In genomic region chr10:132329565-132330485, GRCh38 we compare ENCODE assay signal across 8 cellular contexts. TPM values are rescaled to one million over a fixed set of nuclear protein-coding genes. Genes with fewer than 3 reads are reported as not detected.
A peak's percentile ranks its signal among the peaks of the same experiment; 100 is the strongest.
DNase-seq lines count a peak whose midpoint lies in the region; ATAC-seq and TF ChIP-seq lines count a peak whose summit lies in the region.

No MANE protein-coding gene starts in this region.

- intact Hi-C loops in ovary (cut with DNase I): loop anchor here in 1 of 4 donors (2.0 kb wide), 1 partner anchor 21 kb away; no protein-coding TSS in a partner anchor

- peak overlapping the region; percentile 71 for H3K9ac ChIP-seq in SK-N-MC (ENCODE audit: insufficient read length)
- H3K9ac ChIP-seq in neuronal stem cell (ENCODE audit: low read depth, low read length, poor library complexity): peak overlapping the region; percentile 12

- H2AK5ac ChIP-seq in neuronal stem cell (ENCODE audit: low read depth, low read length): no peak overlapping the region

- TF ChIP-seq CTCF in ovary (IDR thresholded peaks at IDR 0.05): no peak

- H3K23ac ChIP-seq in neuronal stem cell (ENCODE audit: low read depth, low read length, poor library complexity): no peak overlapping the region

- peaks cover 22% of the 10 kb centered on the region for H3K4me1 ChIP-seq in ectodermal cell (ENCODE audit: control insufficient read depth, insufficient read depth, low read length)
- H3K4me1 ChIP-seq in neuronal stem cell (ENCODE audit: control insufficient read depth in 2 of 2, insufficient read depth in 1 of 2, low read depth in 1 of 2, low read length in 2 of 2): peaks cover 16 to 19% of the 10 kb centered on the region in 2 donors
- H3K4me1 ChIP-seq in ovary (ENCODE audit: insufficient read depth): peaks cover 12% of the 10 kb centered on the region

- H3K4me2 ChIP-seq in neuronal stem cell (ENCODE audit: insufficient read depth, low read length, poor library complexity, severe bottlenecking): peak overlapping the region; percentile 22

- H3K14ac ChIP-seq in neuronal stem cell (ENCODE audit: low read length): no peak overlapping the region

- no peak for ATAC-seq in HG03457 (IDR thresholded peaks at IDR 0.05; ENCODE audit: unreplicated experiment)

- no peak overlapping the region for H2BK12ac ChIP-seq in neuronal stem cell (ENCODE audit: low read length)

- no peak overlapping the region for H3K4ac ChIP-seq in neuronal stem cell (ENCODE audit: low read length)

- peak overlapping the region; percentile 89 for H3K4me3 ChIP-seq in SK-N-MC
- H3K4me3 ChIP-seq in ectodermal cell (ENCODE audit: insufficient read depth, low read depth, low read length): peak overlapping the region; percentile 8
- peak overlapping the region in 1 of 2 donors; percentile 71 for H3K4me3 ChIP-seq in neuronal stem cell (ENCODE audit: low read length in 2 of 2)
- no peak overlapping the region for H3K4me3 ChIP-seq in ovary

- DNase-seq in ACHN (peak; percentile 88), SK-N-MC (ENCODE audit: low read depth, low spot score) (no peak), neuronal stem cell (ENCODE audit: low spot score) (no peak), ovary (no peak), NCI-H2227 treated with DMSO at 0.1 percent for 48 hours (lab: John Stamatoyannopoulos, UW) (no peak)

- no peak overlapping the region for H4K91ac ChIP-seq in neuronal stem cell (ENCODE audit: low read depth, low read length, poor library complexity)

- no peak overlapping the region for H3K18ac ChIP-seq in neuronal stem cell (ENCODE audit: low read length)

- peak overlapping the region; percentile 76 for H3K27ac ChIP-seq in SK-N-MC
- H3K27ac ChIP-seq in ectodermal cell (ENCODE audit: insufficient read depth, low read depth, low read length, poor library complexity, severe bottlenecking): no peak overlapping the region
- no peak overlapping the region for H3K27ac ChIP-seq in neuronal stem cell (replicated peaks; ENCODE audit: low read length)
- H3K27ac ChIP-seq in ovary: no peak overlapping the region

- H2BK120ac ChIP-seq in neuronal stem cell (ENCODE audit: low read depth, low read length): no peak overlapping the region

- TF ChIP-seq POLR2A in GM18526 (IDR thresholded peaks at IDR 0.05; ENCODE audit: extremely low read depth, insufficient read length) (peak; percentile 24), ovary (IDR thresholded peaks at IDR 0.05) (no peak)

- in situ Hi-C loops in ACHN (cut with HindIII; ENCODE audit: low pct_ligation_motif_present, low pct_unique_long_range_greater_than_20kb, low sequenced_read_pairs): no loop called here

- H3K27me3 ChIP-seq in ectodermal cell (ENCODE audit: control insufficient read depth, insufficient read depth, low read length, poor library complexity, severe bottlenecking) (no peaks in the 10 kb centered on the region), neuronal stem cell (ENCODE audit: control insufficient read depth in 3 of 3, insufficient read depth in 3 of 3, low read depth in 1 of 3, low read length in 3 of 3) (no peaks in the 10 kb centered on the region), ovary (no peaks in the 10 kb centered on the region)

- H4K8ac ChIP-seq in neuronal stem cell (ENCODE audit: low read depth, low read length): no peak overlapping the region

- H3K79me1 ChIP-seq in neuronal stem cell (ENCODE audit: low read depth, low read length): peaks cover 5% of the 10 kb centered on the region

- H3K36me3 ChIP-seq in SK-N-MC (ENCODE audit: insufficient read depth, low read length) (no peaks in the 10 kb centered on the region), ectodermal cell (ENCODE audit: control insufficient read depth, insufficient read depth, low read length) (peaks cover 2% of the 10 kb centered on the region), neuronal stem cell (replicated peaks in 1 of 2; ENCODE audit: control insufficient read depth in 2 of 2, insufficient read depth in 2 of 2, low read length in 2 of 2) (peaks cover 5 to 50% of the 10 kb centered on the region in 2 donors), ovary (no peaks in the 10 kb centered on the region)

- H3K9me3 ChIP-seq in SK-N-MC (ENCODE audit: low read depth, low read length): no peaks in the 10 kb centered on the region
- H3K9me3 ChIP-seq in ectodermal cell (ENCODE audit: control insufficient read depth, low read length): no peaks in the 10 kb centered on the region
- H3K9me3 ChIP-seq in neuronal stem cell (replicated peaks in 1 of 2; ENCODE audit: control insufficient read depth in 2 of 2, insufficient read depth in 1 of 2, low read depth in 1 of 2, low read length in 2 of 2): peaks cover 0 to 31% of the 10 kb centered on the region in 2 donors
- H3K9me3 ChIP-seq in ovary: no peaks in the 10 kb centered on the region

- no peak overlapping the region for H2BK15ac ChIP-seq in neuronal stem cell (ENCODE audit: low read length)

- no peak overlapping the region for H2BK5ac ChIP-seq in neuronal stem cell (ENCODE audit: low read length)

- WGBS in ectodermal cell, 2 experiments: 62 to 67% methylated on average over 22 to 23 of the region's 23 CpGs
- WGBS in neuronal stem cell (ENCODE audit: extremely low coverage in 2 of 2, insufficient read length in 2 of 2, insufficient replicate concordance in 1 of 2), 2 donors: no CpG with 5 or more reads among the region's 23 CpGs
- WGBS in ovary, 3 donors: 73 to 84% (median 75%) methylated on average over 23 of the region's 23 CpGs

- H2AFZ ChIP-seq in neuronal stem cell (ENCODE audit: low read length): no peak overlapping the region

- no peak for TF ChIP-seq EP300 in ovary (IDR thresholded peaks at IDR 0.05)

RNA-seq across cellular contexts. Expression of gene LRRC27, which starts 2.2 kb away (rescaled TPM):
- 14.0 TPM for polyA plus RNA-seq in ectodermal cell (2013, experiment 1 of 4)
- polyA plus RNA-seq in ectodermal cell (2013, experiment 2 of 4): 13.8 TPM
- 12.1 TPM for polyA plus RNA-seq in ectodermal cell (2013, experiment 3 of 4)
- 10.5 TPM for polyA plus RNA-seq in ectodermal cell (2013, experiment 4 of 4)
- 12.6 TPM for polyA plus RNA-seq in neuronal stem cell (2013, experiment 1 of 2)
- polyA plus RNA-seq in neuronal stem cell (2013, experiment 2 of 2): 11.2 TPM
- 10 to 100 TPM in 3 of 7 donors, 1 to 10 TPM in 4; 7.4 to 12.3 (median 9.3) TPM for total RNA-seq in ovary
- 1 to 10 TPM; 7.6 to 9.6 TPM for polyA plus RNA-seq in ovary

RNA-seq across cellular contexts. Expression of gene STK32C, which starts 22.1 kb away (rescaled TPM):
- polyA plus RNA-seq in ectodermal cell (2013, experiment 1 of 4): 20.6 TPM
- polyA plus RNA-seq in ectodermal cell (2013, experiment 2 of 4): 20.2 TPM
- polyA plus RNA-seq in ectodermal cell (2013, experiment 3 of 4): 19.6 TPM
- polyA plus RNA-seq in ectodermal cell (2013, experiment 4 of 4): 23.7 TPM
- polyA plus RNA-seq in neuronal stem cell (2013, experiment 1 of 2): 20.6 TPM
- 21.2 TPM for polyA plus RNA-seq in neuronal stem cell (2013, experiment 2 of 2)
- total RNA-seq in ovary: 10 to 100 TPM in 2 of 7 donors, 1 to 10 TPM in 5; 5.4 to 13.8 (median 9.5) TPM
- polyA plus RNA-seq in ovary: 1 to 10 TPM; 2.6 to 8.8 TPM
